In genomic region chr2:239398536-239398935, GRCh38 we compare ENCODE assay signal across 12 cellular contexts. TPM values are rescaled to one million over a fixed set of nuclear protein-coding genes. Genes with fewer than 3 reads are reported as not detected.
A peak's percentile ranks its signal among the peaks of the same experiment; 100 is the strongest.
DNase-seq lines count a peak whose midpoint lies in the region; ATAC-seq and TF ChIP-seq lines count a peak whose summit lies in the region.
"Had no signal": no experiment of that assay in that cellular context is flagged by ENCODE, and none has a peak within 500 bp of the region (broad histone marks: within the 10 kb centered on the region; RNA-seq: fewer than 3 reads in every experiment).

No MANE protein-coding gene starts in this region.

- H3K4me2 ChIP-seq in smooth muscle cell = peak overlapping the region; percentile 94

- no peaks in the 10 kb centered on the region for H3F3A ChIP-seq in smooth muscle cell (ENCODE audit: low read depth)

- H3K9me3 ChIP-seq in NT2/D1 (ENCODE audit: insufficient read depth, low read length) (no peaks in the 10 kb centered on the region), smooth muscle cell (replicated peaks; ENCODE audit: low read depth) (no peaks in the 10 kb centered on the region)
- H3K9me3 ChIP-seq: breast epithelium had no signal

- no peak overlapping the region for H3K27ac ChIP-seq in smooth muscle cell (ENCODE audit: low read depth)
- H3K27ac ChIP-seq: breast epithelium, parathyroid adenoma had no signal

- H3K27me3 Mint-ChIP-seq in T-helper 2 cell treated with Interferon-gamma antibody and Interleukin-4, amounts not matched to agents 5 μg/mL and 100 μg/mL, for 36 hours (ENCODE audit: low read depth) = no peaks in the 10 kb centered on the region
- H3K27me3 Mint-ChIP-seq in glutamatergic neuron (ENCODE audit: unreplicated experiment) = peaks cover 6% of the 10 kb centered on the region
- H3K27me3 Mint-ChIP-seq in stimulated activated memory B cell treated with anti-CD40 and anti-IgM and Interleukin-4, amounts not matched to agents 10 μg/mL and 1 μg/mL and 100 μg/mL, for 72 hours = no peaks in the 10 kb centered on the region

- no peaks in the 10 kb centered on the region for H3K9me3 Mint-ChIP-seq in T-helper 2 cell treated with Interferon-gamma antibody and Interleukin-4, amounts not matched to agents 5 μg/mL and 100 μg/mL, for 36 hours
- H3K9me3 Mint-ChIP-seq in glutamatergic neuron (ENCODE audit: unreplicated experiment) = peaks cover 23% of the 10 kb centered on the region
- H3K9me3 Mint-ChIP-seq in stimulated activated memory B cell treated with anti-CD40 and anti-IgM and Interleukin-4, amounts not matched to agents 10 μg/mL and 1 μg/mL and 100 μg/mL, for 72 hours = no peaks in the 10 kb centered on the region

- ATAC-seq in stimulated activated memory B cell treated with anti-CD40 and anti-IgM and Interleukin-4, amounts not matched to agents 10 μg/mL and 1 μg/mL and 100 μg/mL, for 72 hours = no peak

- H3K9ac ChIP-seq in NT2/D1 (ENCODE audit: insufficient read length, low read depth) = peak overlapping the region; percentile 16
- H3K9ac ChIP-seq in smooth muscle cell (ENCODE audit: low read depth) = no peak overlapping the region
- H3K9ac ChIP-seq: parathyroid adenoma had no signal

- no peak for DNase-seq in T-helper 2 cell treated with Interferon-gamma antibody and Interleukin-4, amounts not matched to agents 5 μg/mL and 100 μg/mL, for 36 hours (ENCODE audit: low spot score)
- DNase-seq in T-helper 2 cell (no peak), NT2/D1 (ENCODE audit: low read depth, low spot score) (no peak), glutamatergic neuron (peak; percentile 91), smooth muscle cell (lab: John Stamatoyannopoulos, UW; ENCODE audit: unreplicated experiment) (no peak), DMS114 treated with DMSO at 0.1 percent for 48 hours (lab: John Stamatoyannopoulos, UW; ENCODE audit: unreplicated experiment) (no peak), SHP77 treated with DMSO at 0.1 percent for 48 hours (lab: John Stamatoyannopoulos, UW) (no peak)
- DNase-seq: activated CD4-positive, CD25-positive, alpha-beta regulatory T cell treated with anti-CD3 and anti-CD28 coated beads, Interleukin-2, amount 50 U/mL, for 72 hours; NCI-H774 had no signal

- no peak overlapping the region for H2AFZ ChIP-seq in smooth muscle cell (ENCODE audit: low read depth)

- H4K20me1 ChIP-seq in smooth muscle cell (ENCODE audit: low read depth) = peaks cover 64% of the 10 kb centered on the region

- no peaks in the 10 kb centered on the region for H3K36me3 ChIP-seq in NT2/D1 (ENCODE audit: insufficient read depth, insufficient read length, low read length)
- no peaks in the 10 kb centered on the region for H3K36me3 ChIP-seq in smooth muscle cell (ENCODE audit: low read depth)
- H3K36me3 ChIP-seq: breast epithelium had no signal

- H3K4me3 ChIP-seq in NT2/D1 (ENCODE audit: insufficient read length, low read depth) (no peak overlapping the region), smooth muscle cell (peak overlapping the region; percentile 66)

- peaks cover 61% of the 10 kb centered on the region for H3K79me2 ChIP-seq in smooth muscle cell (ENCODE audit: low read depth)

- H3K4me1 Mint-ChIP-seq in T-helper 2 cell treated with Interferon-gamma antibody and Interleukin-4, amounts not matched to agents 5 μg/mL and 100 μg/mL, for 36 hours (ENCODE audit: low read depth) = peaks cover 41% of the 10 kb centered on the region
- H3K4me1 Mint-ChIP-seq in glutamatergic neuron (ENCODE audit: low read depth, unreplicated experiment) = peaks cover 43% of the 10 kb centered on the region
- peaks cover 39% of the 10 kb centered on the region for H3K4me1 Mint-ChIP-seq in stimulated activated memory B cell treated with anti-CD40 and anti-IgM and Interleukin-4, amounts not matched to agents 10 μg/mL and 1 μg/mL and 100 μg/mL, for 72 hours

- peaks cover 9% of the 10 kb centered on the region for H3K36me3 Mint-ChIP-seq in T-helper 2 cell treated with Interferon-gamma antibody and Interleukin-4, amounts not matched to agents 5 μg/mL and 100 μg/mL, for 36 hours (ENCODE audit: low read depth)
- H3K36me3 Mint-ChIP-seq in glutamatergic neuron (ENCODE audit: unreplicated experiment) = no peaks in the 10 kb centered on the region
- no peaks in the 10 kb centered on the region for H3K36me3 Mint-ChIP-seq in stimulated activated memory B cell treated with anti-CD40 and anti-IgM and Interleukin-4, amounts not matched to agents 10 μg/mL and 1 μg/mL and 100 μg/mL, for 72 hours

- WGBS in smooth muscle cell (ENCODE audit: low lambda C conversion rate) = 74% methylated on average over 11 of the region's 11 CpGs

- no peak for TF ChIP-seq CTCF in glutamatergic neuron (IDR thresholded peaks at IDR 0.05; ENCODE audit: partially characterized antibody, unreplicated experiment)
- TF ChIP-seq CTCF in smooth muscle cell (IDR thresholded peaks at IDR 0.05; ENCODE audit: borderline replicate concordance, insufficient read depth, poor library complexity, severe bottlenecking) = no peak

- H3K4me3 Mint-ChIP-seq in T-helper 2 cell treated with Interferon-gamma antibody and Interleukin-4, amounts not matched to agents 5 μg/mL and 100 μg/mL, for 36 hours = no peak overlapping the region
- H3K4me3 Mint-ChIP-seq in glutamatergic neuron (ENCODE audit: unreplicated experiment) = peak overlapping the region; percentile 88
- no peak overlapping the region for H3K4me3 Mint-ChIP-seq in stimulated activated memory B cell treated with anti-CD40 and anti-IgM and Interleukin-4, amounts not matched to agents 10 μg/mL and 1 μg/mL and 100 μg/mL, for 72 hours

- H3K27ac Mint-ChIP-seq in T-helper 2 cell treated with Interferon-gamma antibody and Interleukin-4, amounts not matched to agents 5 μg/mL and 100 μg/mL, for 36 hours = peak overlapping the region; percentile 26
- H3K27ac Mint-ChIP-seq in glutamatergic neuron (ENCODE audit: unreplicated experiment) = peak overlapping the region; percentile 90
- no peak overlapping the region for H3K27ac Mint-ChIP-seq in stimulated activated memory B cell treated with anti-CD40 and anti-IgM and Interleukin-4, amounts not matched to agents 10 μg/mL and 1 μg/mL and 100 μg/mL, for 72 hours

- H3K27me3 ChIP-seq in NT2/D1 (ENCODE audit: insufficient read depth, insufficient read length) (no peaks in the 10 kb centered on the region), smooth muscle cell (ENCODE audit: low read depth) (no peaks in the 10 kb centered on the region)
- H3K27me3 ChIP-seq: breast epithelium had no signal

- H3K4me1 ChIP-seq in NT2/D1 (ENCODE audit: insufficient read depth, insufficient read length) (no peaks in the 10 kb centered on the region), smooth muscle cell (ENCODE audit: low read depth) (peaks cover 12% of the 10 kb centered on the region)
- H3K4me1 ChIP-seq: parathyroid adenoma had no signal

RNA-seq across cellular contexts. Expression of gene HDAC4, which starts 2.3 kb away (rescaled TPM):
- 90.6 TPM for total RNA-seq in glutamatergic neuron (ENCODE audit: unreplicated experiment)
- 24.4 and 35.7 TPM in 2 replicates for total RNA-seq in smooth muscle cell
- polyA plus RNA-seq in smooth muscle cell = 6.2 and 9.8 TPM in 2 replicates
